In the genomic region with DNA sequence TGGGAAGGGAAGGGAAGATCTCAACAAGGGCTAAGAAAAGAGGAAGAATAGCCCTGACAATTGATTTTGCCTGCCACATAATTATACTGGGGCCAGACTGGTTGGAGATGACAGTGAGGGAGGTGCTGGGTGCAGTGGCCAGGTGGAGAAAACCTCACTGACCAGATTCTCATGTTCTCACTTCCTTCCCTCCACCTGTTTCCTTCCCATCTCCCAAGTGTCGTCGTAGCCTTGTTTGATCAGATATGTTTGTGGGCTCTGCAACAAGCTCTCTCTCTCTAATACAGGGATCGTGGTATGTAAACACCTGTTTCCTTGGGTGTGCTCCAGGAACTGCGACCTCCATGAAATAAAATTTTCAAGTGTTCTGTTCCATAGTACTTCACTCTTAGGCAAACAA, we compare ENCODE assay signal across 9 cellular contexts.
DNase-seq lines count a peak whose midpoint lies in the region; ATAC-seq and TF ChIP-seq lines count a peak whose summit lies in the region.
"Had no signal": no experiment of that assay in that cellular context is flagged by ENCODE, and none has a peak within 500 bp of the region (broad histone marks: within the 10 kb centered on the region; RNA-seq: fewer than 3 reads in every experiment).

No MANE protein-coding gene starts in this region.

- no peak overlapping the region for H3K27ac ChIP-seq in H9 (ENCODE audit: insufficient read length, low read depth, low read length)
- no peak overlapping the region for H3K27ac ChIP-seq in naive thymus-derived CD4-positive, alpha-beta T cell (ENCODE audit: low read depth, low read length)

- H4K8ac ChIP-seq in H9 (replicated peaks; ENCODE audit: insufficient read length, low read depth, low read length) = no peak overlapping the region

- no peak overlapping the region for H3K9ac ChIP-seq in H9 (ENCODE audit: extremely low read depth, insufficient read length, low read length)

- peaks cover 0 to 1% of the 10 kb centered on the region in 2 experiments; a peak in 3 of 5 replicates for H3K9me3 Mint-ChIP-seq in H9
- peaks cover 0 to 2% (median 0%) of the 10 kb centered on the region in 3 donors for H3K9me3 Mint-ChIP-seq in T-cell
- peaks cover 0 to 2% (median 0%) of the 10 kb centered on the region in 11 donors for H3K9me3 Mint-ChIP-seq in naive thymus-derived CD4-positive, alpha-beta T cell

- POLR2A ChIA-PET in T-cell (lab: Charles Lee) = no interaction called here
- POLR2A ChIA-PET in naive thymus-derived CD4-positive, alpha-beta T cell (lab: Charles Lee) = interaction anchor here (0.7 kb wide), 1 partner anchor 100 kb away, joined by 3 read pairs; no protein-coding TSS in a partner anchor

- H3K23me2 ChIP-seq in H9 (ENCODE audit: insufficient read length, low read depth, low read length, poor library complexity, severe bottlenecking) = no peaks in the 10 kb centered on the region

- CTCF ChIA-PET in T-cell (lab: Charles Lee) = interaction anchor here in 1 of 2 donors (0.7 to 1.2 kb wide), 3 partner anchors 11 to 172 kb away, joined by 3 to 5 read pairs (median 3); no protein-coding TSS in a partner anchor
- CTCF ChIA-PET in naive thymus-derived CD4-positive, alpha-beta T cell (lab: Charles Lee) = interaction anchor here (0.6 to 1.6 kb wide), 4 partner anchors 31 to 172 kb away, joined by 3 to 11 read pairs (median 4); no protein-coding TSS in a partner anchor

- no peaks in the 10 kb centered on the region for H3K36me3 ChIP-seq in naive thymus-derived CD4-positive, alpha-beta T cell (ENCODE audit: control insufficient read depth in 2 of 3, insufficient read depth in 3 of 3, low read length in 3 of 3)

- H4K5ac ChIP-seq in H9 (ENCODE audit: insufficient read length, low read depth, low read length) = no peak overlapping the region

- H3K14ac ChIP-seq in H9 (ENCODE audit: insufficient read depth, low read length) = no peak overlapping the region

- H2BK12ac ChIP-seq in H9 (ENCODE audit: insufficient read length, low read depth, low read length) = no peak overlapping the region

- H2AFZ ChIP-seq in H9 (ENCODE audit: low read length) = no peak overlapping the region

- peaks cover 13 to 28% (median 24%) of the 10 kb centered on the region in 3 experiments; a peak in 6 of 7 replicates for H3K36me3 Mint-ChIP-seq in H9 (ENCODE audit: insufficient read depth in 1 of 3, low read depth in 3 of 3)
- peaks cover 5% of the 10 kb centered on the region for H3K36me3 Mint-ChIP-seq in T-cell
- peaks cover under 1 to 29% (median 2%) of the 10 kb centered on the region in 5 donors for H3K36me3 Mint-ChIP-seq in naive thymus-derived CD4-positive, alpha-beta T cell

- DNase-seq in NCI-H146 treated with DMSO at 0.1 percent for 48 hours (lab: John Stamatoyannopoulos, UW; ENCODE audit: unreplicated experiment) (peak; percentile 8), NCI-H146 (lab: John Stamatoyannopoulos, UW) (no peak), H9 (no peak), T-cell (no peak)
- no peak for DNase-seq in naive thymus-derived CD4-positive, alpha-beta T cell
- DNase-seq: SW 1271 had no signal

- no peak overlapping the region for H3K4me3 ChIP-seq in naive thymus-derived CD4-positive, alpha-beta T cell (ENCODE audit: low read length)

- intact Hi-C loops in naive thymus-derived CD4-positive, alpha-beta T cell (cut with micrococcal nuclease) = loop anchor here (1.0 to 5.0 kb wide), 5 partner anchors 23 to 211 kb away; no protein-coding TSS in a partner anchor

- H2AK5ac ChIP-seq in H9 (ENCODE audit: insufficient read length, low read length) = no peak overlapping the region

- no peak overlapping the region for H3T11ph ChIP-seq in H9 (ENCODE audit: low read length)

- H2BK15ac ChIP-seq in H9 (ENCODE audit: low read depth, low read length) = no peak overlapping the region

- H3K23ac ChIP-seq in H9 (ENCODE audit: insufficient read length, low read depth, low read length) = no peak overlapping the region

- H3K79me1 ChIP-seq in H9 (ENCODE audit: insufficient read depth, low read depth, low read length, poor library complexity, severe bottlenecking) = peaks cover 5% of the 10 kb centered on the region

- no peaks in the 10 kb centered on the region for H3K4me1 ChIP-seq in H9 (ENCODE audit: insufficient read depth, low read length)
- peaks cover 10 to 15% of the 10 kb centered on the region in 2 donors for H3K4me1 ChIP-seq in naive thymus-derived CD4-positive, alpha-beta T cell (ENCODE audit: control insufficient read depth in 2 of 2, insufficient read depth in 2 of 2, low read length in 2 of 2)

- H3K4me3 Mint-ChIP-seq in H9 (no peak overlapping the region), T-cell (peak overlapping the region in 2 of 3 donors; percentile 2 to 13)
- H3K4me3 Mint-ChIP-seq in naive thymus-derived CD4-positive, alpha-beta T cell = peak overlapping the region in 6 of 10 donors; percentile 10 to 82 (median 28)

- no peaks in the 10 kb centered on the region for H3K9me3 ChIP-seq in H9 (ENCODE audit: control insufficient read depth, low read depth, low read length)
- no peaks in the 10 kb centered on the region for H3K9me3 ChIP-seq in naive thymus-derived CD4-positive, alpha-beta T cell (ENCODE audit: control insufficient read depth in 2 of 3, low read length in 3 of 3)

- no peak overlapping the region for H2BK120ac ChIP-seq in H9 (ENCODE audit: low read depth, low read length, poor library complexity, severe bottlenecking)

- no peaks in the 10 kb centered on the region for H3K27me3 ChIP-seq in H9 (ENCODE audit: insufficient read depth, low read length)
- H3K27me3 ChIP-seq in naive thymus-derived CD4-positive, alpha-beta T cell (ENCODE audit: control insufficient read depth in 2 of 2, insufficient read depth in 2 of 2, low read length in 2 of 2) = no peaks in the 10 kb centered on the region

- no peak for ATAC-seq in T-cell (replicated peaks in 1 of 4)
- ATAC-seq in naive thymus-derived CD4-positive, alpha-beta T cell = peak; percentile 27
- no peak for ATAC-seq in GM18858 (IDR thresholded peaks at IDR 0.05; ENCODE audit: unreplicated experiment)
- ATAC-seq in GM19467 (IDR thresholded peaks at IDR 0.05; ENCODE audit: unreplicated experiment) = no peak
- ATAC-seq in GM21723 (IDR thresholded peaks at IDR 0.05; ENCODE audit: unreplicated experiment) = no peak

- TF ChIP-seq CTCF in H9 (conservative IDR thresholded peaks at IDR 0.05) = no peak

- H2BK5ac ChIP-seq in H9 (ENCODE audit: insufficient read length, low read length) = no peak overlapping the region

- no peak overlapping the region for H2BK20ac ChIP-seq in H9 (ENCODE audit: low read depth, low read length, poor library complexity, severe bottlenecking)

- H3K79me2 ChIP-seq in H9 (ENCODE audit: insufficient read depth, low read length) = peaks cover 16% of the 10 kb centered on the region; the same call in 1 of the 2 replicates

- no peak overlapping the region for H3K4me2 ChIP-seq in H9 (ENCODE audit: insufficient read depth, insufficient read length, low read length)

- peaks cover 3 to 8% of the 10 kb centered on the region in 2 experiments; a peak in 3 of 4 replicates for H3K4me1 Mint-ChIP-seq in H9
- H3K4me1 Mint-ChIP-seq in T-cell = peaks cover 33 to 47% (median 33%) of the 10 kb centered on the region in 3 donors
- peaks cover 18 to 46% (median 26%) of the 10 kb centered on the region in 7 donors for H3K4me1 Mint-ChIP-seq in naive thymus-derived CD4-positive, alpha-beta T cell

- no peaks in the 10 kb centered on the region for H4K20me1 ChIP-seq in H9 (ENCODE audit: control insufficient read depth, insufficient read depth, insufficient read length)

- no peak overlapping the region for H3K56ac ChIP-seq in H9 (ENCODE audit: insufficient read length, low read depth, low read length)

- H3K27ac Mint-ChIP-seq in H9 (peak overlapping the region; percentile 7 to 90 (median 33); a peak in 3 of 7 replicates), T-cell (peak overlapping the region; percentile 67 to 71)
- H3K27ac Mint-ChIP-seq in naive thymus-derived CD4-positive, alpha-beta T cell = peak overlapping the region in 3 of 9 donors; percentile 33 to 74 (median 56)

- no peaks in the 10 kb centered on the region for H3K27me3 Mint-ChIP-seq in H9 (ENCODE audit: low read depth)
- H3K27me3 Mint-ChIP-seq in T-cell = no peaks in the 10 kb centered on the region
- H3K27me3 Mint-ChIP-seq in naive thymus-derived CD4-positive, alpha-beta T cell = no peaks in the 10 kb centered on the region

- no CpG with 5 or more reads among the region's 4 CpGs for WGBS in H9 (ENCODE audit: extremely low coverage, insufficient read length, low lambda C conversion rate)

- H3K18ac ChIP-seq in H9 (ENCODE audit: insufficient read length, low read depth, low read length) = no peak overlapping the region

- no peak overlapping the region for H4K91ac ChIP-seq in H9 (ENCODE audit: insufficient read length, low read depth, low read length)

- no peak overlapping the region for H3K4ac ChIP-seq in H9 (ENCODE audit: low read depth, low read length)

Comparison
In these comparisons a context has a peak if more than half of its experiments do, and no peak if none do; other contexts are left out.
1. H3K4me3 Mint-ChIP-seq: peak in T-cell (2 of 3) and naive thymus-derived CD4-positive, alpha-beta T cell (6 of 10); none in H9 (0 of 2).